1 cellular context compared by ENCODE assay signal in the genomic region with DNA sequence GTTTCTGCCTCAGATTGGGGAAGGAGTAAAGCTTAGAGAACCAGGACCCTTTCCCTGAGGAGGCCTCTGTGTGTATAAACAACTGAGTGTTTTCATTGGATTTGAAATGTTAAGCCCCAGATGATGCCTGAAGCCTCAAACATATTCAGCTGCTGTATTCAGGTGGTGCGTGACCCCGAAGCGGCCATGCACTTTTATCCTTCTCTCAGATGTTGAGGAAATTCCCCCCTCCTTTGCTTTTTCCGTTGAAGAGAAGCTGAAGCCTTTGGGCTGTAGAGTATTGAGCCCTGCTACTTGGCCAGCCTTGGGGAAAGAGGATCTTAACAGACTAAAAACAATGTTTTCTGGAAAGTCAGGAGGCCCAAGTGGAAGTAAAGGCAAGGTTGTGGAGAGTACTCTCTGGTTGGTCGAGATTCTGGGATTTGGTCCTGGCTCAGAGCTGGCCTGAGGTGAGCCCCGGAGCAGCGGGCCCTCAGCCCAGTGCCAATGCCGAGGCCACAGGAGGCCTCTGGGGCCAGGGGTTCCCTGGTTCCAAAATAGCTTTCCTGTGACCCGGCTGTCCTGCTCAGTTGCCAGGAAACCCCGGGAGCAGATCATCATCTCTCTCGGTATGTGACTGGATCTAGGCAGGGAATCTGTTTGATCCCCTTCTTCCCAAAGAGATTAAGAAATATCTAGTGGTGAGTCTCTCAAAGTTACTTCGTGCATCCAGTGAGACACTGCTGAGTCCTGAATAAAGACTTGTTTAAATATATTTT.
TF ChIP-seq lines count a peak whose summit lies in the region.

No MANE protein-coding gene starts in this region.

TF ChIP-seq in GM23338, 12 proteins besides CTCF, POLR2A, EP300 and RAD21:
- no peak for TF ChIP-seq CREB1 (CRISPR knock-in tag; IDR thresholded peaks at IDR 0.05; ENCODE audit: low read depth)
- no peak for TF ChIP-seq ZNF331 (CRISPR knock-in tag; IDR thresholded peaks at IDR 0.05; ENCODE audit: low read depth)
